9 cellular contexts compared by ENCODE assay signal in genomic region chr14:20682127-20682434, GRCh38. TPM values are rescaled to one million over a fixed set of nuclear protein-coding genes. Genes with fewer than 3 reads are reported as not detected.
DNase-seq lines count a peak whose midpoint lies in the region; ATAC-seq and TF ChIP-seq lines count a peak whose summit lies in the region.
"Had no signal": no experiment of that assay in that cellular context is flagged by ENCODE, and none has a peak within 500 bp of the region (broad histone marks: within the 10 kb centered on the region; RNA-seq: fewer than 3 reads in every experiment).

No MANE protein-coding gene starts in this region.

- no peaks in the 10 kb centered on the region for H3K9me3 ChIP-seq in iPS DF 6.9 (ENCODE audit: control insufficient read depth, insufficient read depth, low read length)
- no peaks in the 10 kb centered on the region for H3K9me3 ChIP-seq in skeletal muscle tissue (ENCODE audit: control insufficient read depth in 3 of 3, low read length in 3 of 3)

- no CpG with 5 or more reads among the region's 11 CpGs for WGBS in iPS DF 6.9 (ENCODE audit: insufficient coverage, insufficient read length)

- no peaks in the 10 kb centered on the region for H3K36me3 Mint-ChIP-seq in WTC11
- no peaks in the 10 kb centered on the region for H3K36me3 Mint-ChIP-seq in activated CD8-positive, alpha-beta memory T cell treated with anti-CD3 and anti-CD28 coated beads, Interleukin-2, amount 10 ng/mL, durations not matched to agents 7 days and 5 days

- no peak overlapping the region for H3K27ac Mint-ChIP-seq in WTC11
- no peak overlapping the region for H3K27ac Mint-ChIP-seq in activated CD8-positive, alpha-beta memory T cell treated with anti-CD3 and anti-CD28 coated beads, Interleukin-2, amount 10 ng/mL, durations not matched to agents 7 days and 5 days
- H3K27ac Mint-ChIP-seq: activated naive CD8-positive, alpha-beta T cell treated with anti-CD3 and anti-CD28 coated beads, Interleukin-2, amount 50 U/mL, for 24 hours had no signal

- H3K36me3 ChIP-seq in iPS DF 6.9 (ENCODE audit: control insufficient read depth, insufficient read depth, low read length) (no peaks in the 10 kb centered on the region), skeletal muscle tissue (ENCODE audit: control insufficient read depth in 3 of 3, insufficient read depth in 3 of 3, low read length in 3 of 3) (no peaks in the 10 kb centered on the region)

- H3K27ac ChIP-seq in iPS DF 6.9 (ENCODE audit: low read length) = no peak overlapping the region
- peak overlapping the region; percentile 99 for H3K27ac ChIP-seq in skeletal muscle tissue (ENCODE audit: low read depth, low read length)

- H3K9ac ChIP-seq in skeletal muscle tissue (ENCODE audit: low read depth in 1 of 3, low read length in 3 of 3) = peak overlapping the region; percentile 94 to 99 (median 97)

- H3K4me1 Mint-ChIP-seq in WTC11 = peaks cover 25% of the 10 kb centered on the region
- H3K4me1 Mint-ChIP-seq in activated CD8-positive, alpha-beta memory T cell treated with anti-CD3 and anti-CD28 coated beads, Interleukin-2, amount 10 ng/mL, durations not matched to agents 7 days and 5 days = peaks cover 12% of the 10 kb centered on the region

- POLR2A ChIA-PET in WTC11 (lab: Charles Lee) = interaction anchor here (0.6 to 3.6 kb wide), 5 partner anchors 22 to 339 kb away, joined by 3 to 24 read pairs (median 5); partner anchors contain the start of gene PARP2

- CTCF ChIA-PET in WTC11 (lab: Charles Lee) = interaction anchor here (0.7 to 8.1 kb wide), 13 partner anchors 9 to 339 kb away, joined by 3 to 106 read pairs (median 8); partner anchors contain the start of gene PARP2
- CTCF ChIA-PET in activated CD8-positive, alpha-beta memory T cell treated with anti-CD3 and anti-CD28 coated beads, Interleukin-2, amount 10 ng/mL, durations not matched to agents 7 days and 5 days (lab: Charles Lee) = interaction anchor here (1.1 to 7.4 kb wide), 12 partner anchors 10 to 354 kb away, joined by 3 to 102 read pairs (median 14); partner anchors contain the start of genes CCNB1IP1, PARP2 and PNP

- H3K4me3 Mint-ChIP-seq in WTC11 = no peak overlapping the region
- no peak overlapping the region for H3K4me3 Mint-ChIP-seq in activated CD8-positive, alpha-beta memory T cell treated with anti-CD3 and anti-CD28 coated beads, Interleukin-2, amount 10 ng/mL, durations not matched to agents 7 days and 5 days
- H3K4me3 Mint-ChIP-seq: activated naive CD8-positive, alpha-beta T cell treated with anti-CD3 and anti-CD28 coated beads, Interleukin-2, amount 50 U/mL, for 24 hours had no signal

- H3K27me3 ChIP-seq in iPS DF 6.9 (ENCODE audit: control insufficient read depth, insufficient read depth, low read length) (no peaks in the 10 kb centered on the region), skeletal muscle tissue (ENCODE audit: control insufficient read depth in 3 of 3, insufficient read depth in 3 of 3, low read length in 3 of 3) (no peaks in the 10 kb centered on the region)

- DNase-seq in WTC11 (ENCODE audit: low spot score) = no peak
- DNase-seq in iPS DF 6.9 (ENCODE audit: low read depth, low spot score) = no peak
- no peak for DNase-seq in NCI-H446 treated with DMSO at 0.1 percent for 48 hours (lab: John Stamatoyannopoulos, UW)
- DNase-seq in NCI-H187 treated with DMSO at 0.1 percent for 48 hours (lab: John Stamatoyannopoulos, UW) = no peak
- DNase-seq in activated CD8-positive, alpha-beta memory T cell treated with anti-CD3 and anti-CD28 coated beads, Interleukin-2, amount 10 ng/mL, durations not matched to agents 7 days and 5 days = no peak

- H3K4me3 ChIP-seq in iPS DF 6.9 (ENCODE audit: low read length) (peak overlapping the region; percentile 86; the same call in 1 of the 2 replicates), skeletal muscle tissue (ENCODE audit: low read length in 3 of 3) (peak overlapping the region; percentile 83 to 94 (median 88))

- ATAC-seq in WTC11 (no peak), HG02610 (IDR thresholded peaks at IDR 0.05; ENCODE audit: unreplicated experiment) (no peak)
- no peak for ATAC-seq in activated CD8-positive, alpha-beta memory T cell treated with anti-CD3 and anti-CD28 coated beads, Interleukin-2, amount 10 ng/mL, durations not matched to agents 7 days and 5 days

- TF ChIP-seq POLR2A in GM10847 (IDR thresholded peaks at IDR 0.05; ENCODE audit: extremely low read depth, insufficient read length) = peak; percentile 5

- H3K4me1 ChIP-seq in iPS DF 6.9 (ENCODE audit: control insufficient read depth, insufficient read depth, low read length) (no peaks in the 10 kb centered on the region), skeletal muscle tissue (ENCODE audit: control insufficient read depth in 3 of 3, insufficient read depth in 3 of 3, low read length in 3 of 3) (peaks cover 29 to 43% (median 32%) of the 10 kb centered on the region in 3 donors)

- no peaks in the 10 kb centered on the region for H3K9me3 Mint-ChIP-seq in WTC11
- H3K9me3 Mint-ChIP-seq in activated CD8-positive, alpha-beta memory T cell treated with anti-CD3 and anti-CD28 coated beads, Interleukin-2, amount 10 ng/mL, durations not matched to agents 7 days and 5 days (ENCODE audit: low read depth) = no peaks in the 10 kb centered on the region
- H3K9me3 Mint-ChIP-seq: activated naive CD8-positive, alpha-beta T cell treated with anti-CD3 and anti-CD28 coated beads, Interleukin-2, amount 50 U/mL, for 24 hours had no signal

- H3K27me3 Mint-ChIP-seq in WTC11 (ENCODE audit: low read depth) = peaks cover 10% of the 10 kb centered on the region
- no peaks in the 10 kb centered on the region for H3K27me3 Mint-ChIP-seq in activated CD8-positive, alpha-beta memory T cell treated with anti-CD3 and anti-CD28 coated beads, Interleukin-2, amount 10 ng/mL, durations not matched to agents 7 days and 5 days
- H3K27me3 Mint-ChIP-seq: activated naive CD8-positive, alpha-beta T cell treated with anti-CD3 and anti-CD28 coated beads, Interleukin-2, amount 50 U/mL, for 24 hours had no signal

- no peak for TF ChIP-seq CTCF in WTC11 (IDR thresholded peaks at IDR 0.05)

TF ChIP-seq in WTC11, 78 proteins besides CTCF, POLR2A, EP300 and RAD21:
- TF ChIP-seq RORB (CRISPR knock-in tag; IDR thresholded peaks at IDR 0.05) (0 out of 2 replicates have a peak, but pooled peaks have one; percentile 40), E2F1 (CRISPR knock-in tag; IDR thresholded peaks at IDR 0.05) (no peak)

RNA-seq across cellular contexts. Expression of gene RNASE4, which starts 2.3 kb away (rescaled TPM):
- 1.0 to 2.8 TPM (median 2.4 TPM) in 3 replicates for total RNA-seq in WTC11 (2021)
- total RNA-seq in skeletal muscle tissue = 17.7 TPM
- 1 to 10 TPM in 1 of 2 experiments, under 1 TPM in 1; 0.75 to 2.1 TPM for total RNA-seq in activated CD8-positive, alpha-beta memory T cell treated with anti-CD3 and anti-CD28 coated beads, Interleukin-2, amount 10 ng/mL, durations not matched to agents 7 days and 5 days

RNA-seq across cellular contexts. Expression of gene ANG, which starts 6.5 kb away (rescaled TPM):
- total RNA-seq in WTC11 (2021) = 4.8 to 5.2 TPM (median 4.9 TPM) in 3 replicates
- 3.7 TPM for total RNA-seq in skeletal muscle tissue
- 1 to 10 TPM; 1.5 to 2.5 TPM for total RNA-seq in activated CD8-positive, alpha-beta memory T cell treated with anti-CD3 and anti-CD28 coated beads, Interleukin-2, amount 10 ng/mL, durations not matched to agents 7 days and 5 days

RNA-seq across cellular contexts. Expression of gene OR6S1, which starts 40.6 kb away (rescaled TPM):
- not detected in 3 replicates for total RNA-seq in WTC11 (2021)
- not detected for total RNA-seq in skeletal muscle tissue
- not detected for total RNA-seq in activated CD8-positive, alpha-beta memory T cell treated with anti-CD3 and anti-CD28 coated beads, Interleukin-2, amount 10 ng/mL, durations not matched to agents 7 days and 5 days
